ENCODE assay signal across 1 cellular context in the genomic region with DNA sequence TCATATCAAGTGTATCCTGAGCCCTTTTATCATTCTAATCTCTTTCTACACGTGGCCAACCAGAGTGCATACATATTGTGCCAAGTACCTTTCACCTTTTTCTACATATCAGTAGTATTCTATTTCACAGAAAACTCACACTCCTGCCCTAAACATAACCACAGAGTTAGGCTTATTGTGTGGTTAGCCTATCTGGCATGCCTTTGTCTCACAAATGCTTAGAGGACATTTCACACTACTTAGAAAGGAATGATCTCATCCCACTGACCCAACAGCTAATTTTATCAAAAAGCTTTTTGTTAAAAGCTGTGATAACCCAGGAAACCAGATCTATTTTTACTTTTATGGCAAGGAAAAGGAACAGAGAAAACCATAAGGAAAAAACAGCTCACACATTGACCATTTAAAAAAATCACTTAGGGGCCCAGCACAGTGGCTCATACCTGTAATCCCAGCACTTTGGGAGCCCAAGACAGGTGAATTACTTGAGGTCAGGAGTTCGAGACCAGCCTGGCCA.
TF ChIP-seq lines count a peak whose summit lies in the region.

No MANE protein-coding gene starts in this region.

TF ChIP-seq in K562, 482 proteins besides CTCF, POLR2A, EP300 and RAD21:
- TF ChIP-seq JUND (IDR thresholded peaks at IDR 0.05; ENCODE audit: borderline replicate concordance, low read depth, low read length), result peak; percentile 39; the same call in 1 of the 2 replicates
- TF ChIP-seq JUND (tag; IDR thresholded peaks at IDR 0.05; ENCODE audit: borderline replicate concordance, low read depth, low read length), result peak; percentile 49; the same call in 1 of the 3 replicates
- TF ChIP-seq POLR2B (IDR thresholded peaks at IDR 0.05; ENCODE audit: low read depth, partially characterized antibody), result no peak
- TF ChIP-seq, protein P1, sequence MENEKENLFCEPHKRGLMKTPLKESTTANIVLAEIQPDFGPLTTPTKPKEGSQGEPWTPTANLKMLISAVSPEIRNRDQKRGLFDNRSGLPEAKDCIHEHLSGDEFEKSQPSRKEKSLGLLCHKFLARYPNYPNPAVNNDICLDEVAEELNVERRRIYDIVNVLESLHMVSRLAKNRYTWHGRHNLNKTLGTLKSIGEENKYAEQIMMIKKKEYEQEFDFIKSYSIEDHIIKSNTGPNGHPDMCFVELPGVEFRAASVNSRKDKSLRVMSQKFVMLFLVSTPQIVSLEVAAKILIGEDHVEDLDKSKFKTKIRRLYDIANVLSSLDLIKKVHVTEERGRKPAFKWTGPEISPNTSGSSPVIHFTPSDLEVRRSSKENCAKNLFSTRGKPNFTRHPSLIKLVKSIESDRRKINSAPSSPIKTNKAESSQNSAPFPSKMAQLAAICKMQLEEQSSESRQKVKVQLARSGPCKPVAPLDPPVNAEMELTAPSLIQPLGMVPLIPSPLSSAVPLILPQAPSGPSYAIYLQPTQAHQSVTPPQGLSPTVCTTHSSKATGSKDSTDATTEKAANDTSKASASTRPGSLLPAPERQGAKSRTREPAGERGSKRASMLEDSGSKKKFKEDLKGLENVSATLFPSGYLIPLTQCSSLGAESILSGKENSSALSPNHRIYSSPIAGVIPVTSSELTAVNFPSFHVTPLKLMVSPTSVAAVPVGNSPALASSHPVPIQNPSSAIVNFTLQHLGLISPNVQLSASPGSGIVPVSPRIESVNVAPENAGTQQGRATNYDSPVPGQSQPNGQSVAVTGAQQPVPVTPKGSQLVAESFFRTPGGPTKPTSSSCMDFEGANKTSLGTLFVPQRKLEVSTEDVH (IDR thresholded peaks at IDR 0.05; ENCODE audit: low read depth, partially characterized antibody), result no peak
- TF ChIP-seq, protein P2, sequence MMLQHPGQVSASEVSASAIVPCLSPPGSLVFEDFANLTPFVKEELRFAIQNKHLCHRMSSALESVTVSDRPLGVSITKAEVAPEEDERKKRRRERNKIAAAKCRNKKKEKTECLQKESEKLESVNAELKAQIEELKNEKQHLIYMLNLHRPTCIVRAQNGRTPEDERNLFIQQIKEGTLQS (IDR thresholded peaks at IDR 0.05), result peak; percentile 51; the same call in 1 of the 2 replicates
- TF ChIP-seq, protein P2 (CRISPR knock-in tag; conservative IDR thresholded peaks at IDR 0.05), result no peak
- peak; percentile 80; the same call in 1 of the 2 replicates for TF ChIP-seq ZBTB1 (CRISPR knock-in tag; IDR thresholded peaks at IDR 0.05; ENCODE audit: borderline replicate concordance, low read depth)
- TF ChIP-seq ZFP1 (CRISPR knock-in tag; IDR thresholded peaks at IDR 0.05), result peak; percentile 23; the same call in 1 of the 2 replicates
- no peak for TF ChIP-seq MECOM (CRISPR knock-in tag; IDR thresholded peaks at IDR 0.05)
- TF ChIP-seq ATF7 (IDR thresholded peaks at IDR 0.05), result peak; percentile 31; the same call in 1 of the 2 replicates
- TF ChIP-seq, protein P3, sequence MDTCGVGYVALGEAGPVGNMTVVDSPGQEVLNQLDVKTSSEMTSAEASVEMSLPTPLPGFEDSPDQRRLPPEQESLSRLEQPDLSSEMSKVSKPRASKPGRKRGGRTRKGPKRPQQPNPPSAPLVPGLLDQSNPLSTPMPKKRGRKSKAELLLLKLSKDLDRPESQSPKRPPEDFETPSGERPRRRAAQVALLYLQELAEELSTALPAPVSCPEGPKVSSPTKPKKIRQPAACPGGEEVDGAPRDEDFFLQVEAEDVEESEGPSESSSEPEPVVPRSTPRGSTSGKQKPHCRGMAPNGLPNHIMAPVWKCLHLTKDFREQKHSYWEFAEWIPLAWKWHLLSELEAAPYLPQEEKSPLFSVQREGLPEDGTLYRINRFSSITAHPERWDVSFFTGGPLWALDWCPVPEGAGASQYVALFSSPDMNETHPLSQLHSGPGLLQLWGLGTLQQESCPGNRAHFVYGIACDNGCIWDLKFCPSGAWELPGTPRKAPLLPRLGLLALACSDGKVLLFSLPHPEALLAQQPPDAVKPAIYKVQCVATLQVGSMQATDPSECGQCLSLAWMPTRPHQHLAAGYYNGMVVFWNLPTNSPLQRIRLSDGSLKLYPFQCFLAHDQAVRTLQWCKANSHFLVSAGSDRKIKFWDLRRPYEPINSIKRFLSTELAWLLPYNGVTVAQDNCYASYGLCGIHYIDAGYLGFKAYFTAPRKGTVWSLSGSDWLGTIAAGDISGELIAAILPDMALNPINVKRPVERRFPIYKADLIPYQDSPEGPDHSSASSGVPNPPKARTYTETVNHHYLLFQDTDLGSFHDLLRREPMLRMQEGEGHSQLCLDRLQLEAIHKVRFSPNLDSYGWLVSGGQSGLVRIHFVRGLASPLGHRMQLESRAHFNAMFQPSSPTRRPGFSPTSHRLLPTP (IDR thresholded peaks at IDR 0.05; ENCODE audit: borderline replicate concordance, extremely low read depth, insufficient read length), result no peak
- TF ChIP-seq TEAD4 (IDR thresholded peaks at IDR 0.05; ENCODE audit: low read length), result peak; percentile 21; the same call in 1 of the 2 replicates
- TF ChIP-seq TEAD4 (CRISPR knock-in tag; IDR thresholded peaks at IDR 0.05; ENCODE audit: borderline replicate concordance), result no peak
- TF ChIP-seq, protein P4, sequence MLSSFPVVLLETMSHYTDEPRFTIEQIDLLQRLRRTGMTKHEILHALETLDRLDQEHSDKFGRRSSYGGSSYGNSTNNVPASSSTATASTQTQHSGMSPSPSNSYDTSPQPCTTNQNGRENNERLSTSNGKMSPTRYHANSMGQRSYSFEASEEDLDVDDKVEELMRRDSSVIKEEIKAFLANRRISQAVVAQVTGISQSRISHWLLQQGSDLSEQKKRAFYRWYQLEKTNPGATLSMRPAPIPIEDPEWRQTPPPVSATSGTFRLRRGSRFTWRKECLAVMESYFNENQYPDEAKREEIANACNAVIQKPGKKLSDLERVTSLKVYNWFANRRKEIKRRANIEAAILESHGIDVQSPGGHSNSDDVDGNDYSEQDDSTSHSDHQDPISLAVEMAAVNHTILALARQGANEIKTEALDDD (IDR thresholded peaks at IDR 0.05), result peak; percentile 63
